ENCODE assay signal across 2 cellular contexts in genomic region chrX:65688403-65688881, GRCh38.
TF ChIP-seq lines count a peak whose summit lies in the region.

No MANE protein-coding gene starts in this region.

TF ChIP-seq in liver, 16 proteins besides CTCF, POLR2A, EP300 and RAD21 (continued from another document):
- TF ChIP-seq ZBTB33 (IDR thresholded peaks at IDR 0.05), result no peak

TF ChIP-seq in HepG2, 621 proteins besides CTCF, POLR2A, EP300 and RAD21 (continued from another document):
- TF ChIP-seq ZNF558 (CRISPR knock-in tag; IDR thresholded peaks at IDR 0.05; ENCODE audit: borderline replicate concordance), result no peak
- no peak for TF ChIP-seq U2AF2 (IDR thresholded peaks at IDR 0.05; ENCODE audit: low read depth, low read length)
- no peak for TF ChIP-seq ZNF263 (CRISPR knock-in tag; IDR thresholded peaks at IDR 0.05)
- no peak for TF ChIP-seq ZNF496 (CRISPR knock-in tag; IDR thresholded peaks at IDR 0.05; ENCODE audit: insufficient replicate concordance)
- TF ChIP-seq ZNF83 (CRISPR knock-in tag; IDR thresholded peaks at IDR 0.05; ENCODE audit: borderline replicate concordance), result no peak
- TF ChIP-seq ZNF784 (CRISPR knock-in tag; IDR thresholded peaks at IDR 0.05; ENCODE audit: borderline replicate concordance), result no peak
- no peak for TF ChIP-seq REXO4 (CRISPR knock-in tag; IDR thresholded peaks at IDR 0.05; ENCODE audit: borderline replicate concordance)
- no peak for TF ChIP-seq ZSCAN21 (CRISPR knock-in tag; IDR thresholded peaks at IDR 0.05; ENCODE audit: borderline replicate concordance)
- TF ChIP-seq FLYWCH1 (CRISPR knock-in tag; IDR thresholded peaks at IDR 0.05), result no peak
- TF ChIP-seq ZNF12 (CRISPR knock-in tag; IDR thresholded peaks at IDR 0.05), result no peak
- TF ChIP-seq PHF5A (CRISPR knock-in tag; IDR thresholded peaks at IDR 0.05; ENCODE audit: low read depth, unreplicated experiment), result no peak
- TF ChIP-seq GLI4 (CRISPR knock-in tag; IDR thresholded peaks at IDR 0.05; ENCODE audit: borderline replicate concordance), result no peak
- TF ChIP-seq ZBTB49 (CRISPR knock-in tag; IDR thresholded peaks at IDR 0.05; ENCODE audit: borderline replicate concordance), result no peak
